ENCODE assay signal across 12 cellular contexts in genomic region chr9:89354471-89354870, GRCh38. TPM values are rescaled to one million over a fixed set of nuclear protein-coding genes. Genes with fewer than 3 reads are reported as not detected.
"Had no signal": no experiment of that assay in that cellular context is flagged by ENCODE, and none has a peak within 500 bp of the region (broad histone marks: within the 10 kb centered on the region; RNA-seq: fewer than 3 reads in every experiment).

No MANE protein-coding gene starts in this region.

- H3K79me2 ChIP-seq: parathyroid adenoma had no signal

- H3K27ac ChIP-seq: ascending aorta, gastroesophageal sphincter, left ventricle myocardium inferior, parathyroid adenoma, SK-N-MC, suprapubic skin had no signal

- H3K4me1 ChIP-seq: ascending aorta had no signal

- H3K4me3 ChIP-seq: ascending aorta, gastroesophageal sphincter, left ventricle myocardium inferior, SK-N-MC, suprapubic skin had no signal

- ATAC-seq: gastroesophageal sphincter had no signal

- DNase-seq: activated CD4-positive, alpha-beta T cell treated with anti-CD3 and anti-CD28 coated beads, Interleukin-2, amount 10 ng/mL, durations not matched to agents 24 days and 14 days; activated gamma-delta T cell treated with Interleukin-2 at 50 U/mL for 16 hours; activated T-cell treated with anti-CD3 and anti-CD28 coated beads, Interleukin-2, amount 50 U/mL, for 1 hour; left ventricle myocardium inferior; small intestine; stimulated activated naive CD4-positive, alpha-beta T cell had no signal

- H3K9me3 Mint-ChIP-seq: activated CD4-positive, alpha-beta T cell treated with anti-CD3 and anti-CD28 coated beads, Interleukin-2, amount 10 ng/mL, durations not matched to agents 24 days and 14 days; memory B cell had no signal

- H3K27me3 Mint-ChIP-seq: activated CD4-positive, alpha-beta T cell treated with anti-CD3 and anti-CD28 coated beads, Interleukin-2, amount 10 ng/mL, durations not matched to agents 24 days and 14 days; memory B cell had no signal

- H3K4me3 Mint-ChIP-seq: activated CD4-positive, alpha-beta T cell treated with anti-CD3 and anti-CD28 coated beads, Interleukin-2, amount 10 ng/mL, durations not matched to agents 24 days and 14 days; memory B cell had no signal

- H3K27ac Mint-ChIP-seq: memory B cell had no signal

- H3K27me3 ChIP-seq: ascending aorta, gastroesophageal sphincter, suprapubic skin had no signal

- H3K9ac ChIP-seq: parathyroid adenoma had no signal

- H3K9me3 ChIP-seq: ascending aorta, gastroesophageal sphincter, left ventricle myocardium inferior, suprapubic skin had no signal

RNA-seq across cellular contexts. Expression of gene CKS2, which starts 43.5 kb away (rescaled TPM):
- total RNA-seq: ascending aorta had no signal
